In genomic region chr5:151924564-151925395, GRCh38 we compare ENCODE assay signal across 8 cellular contexts. TPM values are rescaled to one million over a fixed set of nuclear protein-coding genes. Genes with fewer than 3 reads are reported as not detected.
DNase-seq lines count a peak whose midpoint lies in the region; ATAC-seq, FAIRE-seq and TF ChIP-seq lines count a peak whose summit lies in the region.
"Had no signal": no experiment of that assay in that cellular context is flagged by ENCODE, and none has a peak within 500 bp of the region (broad histone marks: within the 10 kb centered on the region; RNA-seq: fewer than 3 reads in every experiment).

Gene GLRA1, minus strand, starts transcription at chr5:151924851. Its CDS starts 302 bp downstream, at chr5:151924549.

- no peak within 1 kb of the TSS for H3K4me2 ChIP-seq in PC-3 (ENCODE audit: low read length)

- peak; percentile 27 for DNase-seq in H54 (ENCODE audit: insufficient read length, low spot score)
- DNase-seq in PC-3: peak; percentile 55
- peak; percentile 53 for DNase-seq in activated naive CD4-positive, alpha-beta T cell treated with anti-CD3 and anti-CD28 coated beads, Interleukin-2, amount 50 U/mL, for 16 hours
- DNase-seq in left ventricle myocardium superior: peak; percentile 78
- peak; percentile 49 for DNase-seq in stimulated activated CD4-positive, alpha-beta T cell treated with anti-CD3 and anti-CD28 coated beads, Interleukin-12 subunit alpha, Interleukin-12 subunit beta, amount 100 ng/mL, for 4 hours
- no peak for DNase-seq in omental fat pad (ENCODE audit: low spot score)
- DNase-seq in DMS79 treated with DMSO at 0.1 percent for 48 hours (lab: John Stamatoyannopoulos, UW): no peak

- H3K27me3 ChIP-seq in PC-3 (ENCODE audit: low read length): peaks cover 29% of the 10 kb centered on the region

- H3K4me3 ChIP-seq in PC-3 (ENCODE audit: low read length): no peak within 1 kb of the TSS
- H3K4me3 ChIP-seq: skin epidermis had no signal

- H3K9me3 ChIP-seq in PC-3 (ENCODE audit: low read length): no peaks in the 10 kb centered on the region

- TF ChIP-seq POLR2A in H54 (IDR thresholded peaks at IDR 0.05; ENCODE audit: low read depth, low read length): no peak

- H3K79me2 ChIP-seq in PC-3 (ENCODE audit: low read length): no peaks in the 10 kb centered on the region

- H2AFZ ChIP-seq in PC-3 (ENCODE audit: low read length): no peak within 1 kb of the TSS

- H4K20me1 ChIP-seq in PC-3 (ENCODE audit: low read length): no peaks in the 10 kb centered on the region

- CTCF ChIA-PET in PC-3 (lab: Charles Lee): interaction anchor here (0.7 kb wide), 1 partner anchor 43 kb away, joined by 7 read pairs; no protein-coding TSS in a partner anchor

- no peak for FAIRE-seq in H54 (lab: Jason Lieb, UNC)

- H3K9me2 ChIP-seq in PC-3 (replicated peaks; ENCODE audit: low read length): no peaks in the 10 kb centered on the region

- H3K9ac ChIP-seq in PC-3 (ENCODE audit: low read length): no peak within 1 kb of the TSS

- POLR2A ChIA-PET in PC-3 (lab: Charles Lee; ENCODE audit: unreplicated experiment): no interaction called here

- H3K4me1 ChIP-seq in PC-3 (ENCODE audit: insufficient read depth, low read length): no peaks in the 10 kb centered on the region

- H3F3A ChIP-seq in PC-3 (ENCODE audit: low read length, unreplicated experiment): no peaks in the 10 kb centered on the region

- H3K36me3 ChIP-seq in PC-3 (ENCODE audit: low read depth, low read length): no peaks in the 10 kb centered on the region

- intact Hi-C loops in PC-3 (cut with micrococcal nuclease): loop anchor here (5.0 kb wide), 1 partner anchor 348 kb away; no protein-coding TSS in a partner anchor
- intact Hi-C loops in left ventricle myocardium superior (cut with micrococcal nuclease): no loop called here

- ATAC-seq in PC-3: no peak
- peak; percentile 69 for ATAC-seq in left ventricle myocardium superior
- no peak for ATAC-seq in omental fat pad (ENCODE audit: low FRiP score)

- H3K27ac ChIP-seq in PC-3 (ENCODE audit: low read length): no peak within 1 kb of the TSS
- H3K27ac ChIP-seq: skin epidermis had no signal

- no TSS peak for BruUV-seq in PC-3 (replicated peaks; lab: Mats Ljungman, UMichigan)

- TF ChIP-seq CTCF in PC-3 (conservative IDR thresholded peaks at IDR 0.05; ENCODE audit: low read depth, low read length): no peak
- TF ChIP-seq CTCF in omental fat pad (IDR thresholded peaks at IDR 0.05): no peak

RNA-seq across cellular contexts. Expression of gene GLRA1, which starts in this region (rescaled TPM):
- total RNA-seq in PC-3 (2014; rRNA removed): not detected in 2 replicates
- not detected for total RNA-seq in left ventricle myocardium superior
- total RNA-seq in omental fat pad: not detected

Comparison
In these comparisons a context has a peak if more than half of its experiments do, and no peak if none do; other contexts are left out.
1. Peak in DNase-seq in PC-3; RNA of the gene not detected or under 1 TPM.
2. Peak in DNase-seq and ATAC-seq in left ventricle myocardium superior; RNA of the gene not detected or under 1 TPM.
3. DNase-seq: peak in H54 (single experiment), activated naive CD4-positive, alpha-beta T cell treated with anti-CD3 and anti-CD28 coated beads, Interleukin-2, amount 50 U/mL, for 16 hours (single experiment) and stimulated activated CD4-positive, alpha-beta T cell treated with anti-CD3 and anti-CD28 coated beads, Interleukin-12 subunit alpha, Interleukin-12 subunit beta, amount 100 ng/mL, for 4 hours (single experiment); none in omental fat pad (single experiment) and DMS79 treated with DMSO at 0.1 percent for 48 hours (single experiment).